Comparison of ENCODE assay signal across 1 cellular context in genomic region chr13:89822467-89822866, GRCh38.
TF ChIP-seq lines count a peak whose summit lies in the region.

No MANE protein-coding gene starts in this region.

TF ChIP-seq in K562, 482 proteins besides CTCF, POLR2A, EP300 and RAD21 (continued from another document):
- TF ChIP-seq, protein P1, sequence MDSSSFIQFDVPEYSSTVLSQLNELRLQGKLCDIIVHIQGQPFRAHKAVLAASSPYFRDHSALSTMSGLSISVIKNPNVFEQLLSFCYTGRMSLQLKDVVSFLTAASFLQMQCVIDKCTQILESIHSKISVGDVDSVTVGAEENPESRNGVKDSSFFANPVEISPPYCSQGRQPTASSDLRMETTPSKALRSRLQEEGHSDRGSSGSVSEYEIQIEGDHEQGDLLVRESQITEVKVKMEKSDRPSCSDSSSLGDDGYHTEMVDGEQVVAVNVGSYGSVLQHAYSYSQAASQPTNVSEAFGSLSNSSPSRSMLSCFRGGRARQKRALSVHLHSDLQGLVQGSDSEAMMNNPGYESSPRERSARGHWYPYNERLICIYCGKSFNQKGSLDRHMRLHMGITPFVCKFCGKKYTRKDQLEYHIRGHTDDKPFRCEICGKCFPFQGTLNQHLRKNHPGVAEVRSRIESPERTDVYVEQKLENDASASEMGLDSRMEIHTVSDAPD (CRISPR knock-in tag; IDR thresholded peaks at IDR 0.05): no peak
- TF ChIP-seq HEY1 (CRISPR knock-in tag; IDR thresholded peaks at IDR 0.05; ENCODE audit: borderline replicate concordance) (no peak), TFAM (CRISPR knock-in tag; conservative IDR thresholded peaks at IDR 0.05) (no peak), ZBTB5 (IDR thresholded peaks at IDR 0.05) (no peak), HMG20B (CRISPR knock-in tag; IDR thresholded peaks at IDR 0.05) (no peak), SETDB1 (IDR thresholded peaks at IDR 0.05; ENCODE audit: low read length) (no peak), BDP1 (IDR thresholded peaks at IDR 0.05; ENCODE audit: insufficient read depth, insufficient read length) (no peak), MECOM (CRISPR knock-in tag; IDR thresholded peaks at IDR 0.05) (no peak), ZNF699 (CRISPR knock-in tag; IDR thresholded peaks at IDR 0.05; ENCODE audit: insufficient replicate concordance) (peak; percentile 66), ZNF324 (CRISPR knock-in tag; IDR thresholded peaks at IDR 0.05) (no peak), RNF2 (IDR thresholded peaks at IDR 0.05) (no peak), SUPT5H (IDR thresholded peaks at IDR 0.05) (no peak), ZNF445 (CRISPR knock-in tag; IDR thresholded peaks at IDR 0.05; ENCODE audit: low read depth) (no peak), CBFA2T2 (conservative IDR thresholded peaks at IDR 0.05) (0 out of 2 replicates have a peak, but pooled peaks have one; percentile 13), ZBTB43 (CRISPR knock-in tag; IDR thresholded peaks at IDR 0.05) (no peak), KAT7 (CRISPR knock-in tag; IDR thresholded peaks at IDR 0.05; ENCODE audit: borderline replicate concordance) (no peak), MIER1 (IDR thresholded peaks at IDR 0.05; ENCODE audit: low read depth) (no peak), DNMT1 (IDR thresholded peaks at IDR 0.05) (no peak), SMAD3 (CRISPR knock-in tag; conservative IDR thresholded peaks at IDR 0.05) (no peak), RFX7 (CRISPR knock-in tag; IDR thresholded peaks at IDR 0.05) (0 out of 2 replicates have a peak, but pooled peaks have one; percentile 33), RFX5 (IDR thresholded peaks at IDR 0.05; ENCODE audit: low read depth, low read length) (no peak), NKRF (IDR thresholded peaks at IDR 0.05; ENCODE audit: borderline replicate concordance) (no peak), ZNF512 (tag; IDR thresholded peaks at IDR 0.05) (no peak), MTA1 (IDR thresholded peaks at IDR 0.05; ENCODE audit: borderline replicate concordance) (no peak), ZNF274 (IDR thresholded peaks at IDR 0.05; ENCODE audit: borderline replicate concordance, low read depth, low read length) (no peak)
- TF ChIP-seq, protein P2, sequence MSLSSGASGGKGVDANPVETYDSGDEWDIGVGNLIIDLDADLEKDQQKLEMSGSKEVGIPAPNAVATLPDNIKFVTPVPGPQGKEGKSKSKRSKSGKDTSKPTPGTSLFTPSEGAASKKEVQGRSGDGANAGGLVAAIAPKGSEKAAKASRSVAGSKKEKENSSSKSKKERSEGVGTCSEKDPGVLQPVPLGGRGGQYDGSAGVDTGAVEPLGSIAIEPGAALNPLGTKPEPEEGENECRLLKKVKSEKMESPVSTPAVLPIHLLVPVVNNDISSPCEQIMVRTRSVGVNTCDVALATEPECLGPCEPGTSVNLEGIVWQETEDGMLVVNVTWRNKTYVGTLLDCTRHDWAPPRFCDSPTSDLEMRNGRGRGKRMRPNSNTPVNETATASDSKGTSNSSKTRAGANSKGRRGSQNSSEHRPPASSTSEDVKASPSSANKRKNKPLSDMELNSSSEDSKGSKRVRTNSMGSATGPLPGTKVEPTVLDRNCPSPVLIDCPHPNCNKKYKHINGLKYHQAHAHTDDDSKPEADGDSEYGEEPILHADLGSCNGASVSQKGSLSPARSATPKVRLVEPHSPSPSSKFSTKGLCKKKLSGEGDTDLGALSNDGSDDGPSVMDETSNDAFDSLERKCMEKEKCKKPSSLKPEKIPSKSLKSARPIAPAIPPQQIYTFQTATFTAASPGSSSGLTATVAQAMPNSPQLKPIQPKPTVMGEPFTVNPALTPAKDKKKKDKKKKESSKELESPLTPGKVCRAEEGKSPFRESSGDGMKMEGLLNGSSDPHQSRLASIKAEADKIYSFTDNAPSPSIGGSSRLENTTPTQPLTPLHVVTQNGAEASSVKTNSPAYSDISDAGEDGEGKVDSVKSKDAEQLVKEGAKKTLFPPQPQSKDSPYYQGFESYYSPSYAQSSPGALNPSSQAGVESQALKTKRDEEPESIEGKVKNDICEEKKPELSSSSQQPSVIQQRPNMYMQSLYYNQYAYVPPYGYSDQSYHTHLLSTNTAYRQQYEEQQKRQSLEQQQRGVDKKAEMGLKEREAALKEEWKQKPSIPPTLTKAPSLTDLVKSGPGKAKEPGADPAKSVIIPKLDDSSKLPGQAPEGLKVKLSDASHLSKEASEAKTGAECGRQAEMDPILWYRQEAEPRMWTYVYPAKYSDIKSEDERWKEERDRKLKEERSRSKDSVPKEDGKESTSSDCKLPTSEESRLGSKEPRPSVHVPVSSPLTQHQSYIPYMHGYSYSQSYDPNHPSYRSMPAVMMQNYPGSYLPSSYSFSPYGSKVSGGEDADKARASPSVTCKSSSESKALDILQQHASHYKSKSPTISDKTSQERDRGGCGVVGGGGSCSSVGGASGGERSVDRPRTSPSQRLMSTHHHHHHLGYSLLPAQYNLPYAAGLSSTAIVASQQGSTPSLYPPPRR (CRISPR knock-in tag; IDR thresholded peaks at IDR 0.05; ENCODE audit: borderline replicate concordance): no peak
- TF ChIP-seq, protein P3, sequence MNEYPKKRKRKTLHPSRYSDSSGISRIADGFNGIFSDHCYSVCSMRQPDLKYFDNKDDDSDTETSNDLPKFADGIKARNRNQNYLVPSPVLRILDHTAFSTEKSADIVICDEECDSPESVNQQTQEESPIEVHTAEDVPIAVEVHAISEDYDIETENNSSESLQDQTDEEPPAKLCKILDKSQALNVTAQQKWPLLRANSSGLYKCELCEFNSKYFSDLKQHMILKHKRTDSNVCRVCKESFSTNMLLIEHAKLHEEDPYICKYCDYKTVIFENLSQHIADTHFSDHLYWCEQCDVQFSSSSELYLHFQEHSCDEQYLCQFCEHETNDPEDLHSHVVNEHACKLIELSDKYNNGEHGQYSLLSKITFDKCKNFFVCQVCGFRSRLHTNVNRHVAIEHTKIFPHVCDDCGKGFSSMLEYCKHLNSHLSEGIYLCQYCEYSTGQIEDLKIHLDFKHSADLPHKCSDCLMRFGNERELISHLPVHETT (CRISPR knock-in tag; conservative IDR thresholded peaks at IDR 0.05 in 1 of 2, IDR thresholded peaks at IDR 0.05 in 1 of 2): no peak
- TF ChIP-seq, protein P4, sequence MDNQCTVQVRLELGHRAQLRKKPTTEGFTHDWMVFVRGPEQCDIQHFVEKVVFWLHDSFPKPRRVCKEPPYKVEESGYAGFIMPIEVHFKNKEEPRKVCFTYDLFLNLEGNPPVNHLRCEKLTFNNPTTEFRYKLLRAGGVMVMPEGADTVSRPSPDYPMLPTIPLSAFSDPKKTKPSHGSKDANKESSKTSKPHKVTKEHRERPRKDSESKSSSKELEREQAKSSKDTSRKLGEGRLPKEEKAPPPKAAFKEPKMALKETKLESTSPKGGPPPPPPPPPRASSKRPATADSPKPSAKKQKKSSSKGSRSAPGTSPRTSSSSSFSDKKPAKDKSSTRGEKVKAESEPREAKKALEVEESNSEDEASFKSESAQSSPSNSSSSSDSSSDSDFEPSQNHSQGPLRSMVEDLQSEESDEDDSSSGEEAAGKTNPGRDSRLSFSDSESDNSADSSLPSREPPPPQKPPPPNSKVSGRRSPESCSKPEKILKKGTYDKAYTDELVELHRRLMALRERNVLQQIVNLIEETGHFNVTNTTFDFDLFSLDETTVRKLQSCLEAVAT (IDR thresholded peaks at IDR 0.05): no peak
